ENCODE assay signal across 1 cellular context in genomic region chr10:29305031-29305335, GRCh38.
TF ChIP-seq lines count a peak whose summit lies in the region.

No MANE protein-coding gene starts in this region.

TF ChIP-seq in endothelial cell of umbilical vein, 7 proteins besides CTCF, POLR2A, EP300 and RAD21:
- TF ChIP-seq EZH2 (IDR thresholded peaks at IDR 0.05; ENCODE audit: borderline replicate concordance, low read depth, low read length, severe bottlenecking) (no peak), GATA2 (IDR thresholded peaks at IDR 0.05; ENCODE audit: insufficient read depth, insufficient read length, low read depth, low read length) (no peak), POLR2AphosphoS5 (IDR thresholded peaks at IDR 0.05; ENCODE audit: insufficient read depth, low read depth, low read length) (no peak), JUN (IDR thresholded peaks at IDR 0.05; ENCODE audit: borderline replicate concordance, insufficient read depth, insufficient read length, low read depth) (no peak), FOS (IDR thresholded peaks at IDR 0.05; ENCODE audit: borderline replicate concordance, insufficient read depth, low read length) (no peak), MAX (IDR thresholded peaks at IDR 0.05; ENCODE audit: insufficient read depth, insufficient read length) (no peak), MYC (IDR thresholded peaks at IDR 0.05; ENCODE audit: low read depth, low read length) (no peak)
